ENCODE assay signal across 8 cellular contexts in the genomic region with DNA sequence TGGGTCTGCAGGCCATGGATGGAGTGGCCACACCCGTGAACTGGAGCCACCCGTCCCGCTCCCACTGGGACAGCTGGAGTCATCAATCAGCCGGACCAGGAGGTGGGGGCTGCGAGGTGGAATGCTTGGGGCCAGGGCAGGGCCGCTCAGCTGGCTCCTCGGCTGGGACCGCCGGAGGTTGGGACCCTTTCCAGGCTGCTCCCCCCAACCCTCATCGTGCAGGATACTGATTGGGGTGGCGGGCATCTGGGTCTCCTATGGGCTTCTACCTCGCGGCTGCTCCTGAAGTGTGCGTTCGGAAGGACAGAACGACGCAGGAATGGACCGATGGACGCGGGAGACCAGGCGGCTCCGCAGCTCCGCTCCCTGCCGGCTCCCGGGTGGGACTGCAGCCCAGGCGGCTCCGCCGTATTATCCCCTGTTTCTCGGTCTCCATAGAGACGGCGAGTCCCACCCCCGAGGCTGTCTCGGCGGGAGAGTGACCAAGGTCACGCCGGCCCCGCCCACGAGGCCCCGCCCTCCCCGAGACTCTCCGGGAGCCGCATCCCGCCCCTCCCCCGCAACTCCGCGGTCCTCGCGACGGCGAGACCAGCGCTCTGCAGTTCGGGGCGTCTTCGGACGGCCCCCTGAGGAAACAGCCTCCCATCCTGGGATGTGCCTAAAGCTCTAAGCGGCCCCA. TPM values are rescaled to one million over a fixed set of nuclear protein-coding genes. Genes with fewer than 3 reads are reported as not detected.
DNase-seq lines count a peak whose midpoint lies in the region; ATAC-seq and TF ChIP-seq lines count a peak whose summit lies in the region.

Gene TPPP3, minus strand, starts transcription at position 388 of the 679 bp plus-strand sequence. CDS start 2,387 bp downstream, outside the sequence.

- peak; percentile 70 for ATAC-seq in T-helper 17 cell

- H3K4me3 Mint-ChIP-seq in HFFc6 (peak within 1 kb of the TSS; percentile 5), T-helper 17 cell (peak within 1 kb of the TSS; percentile 92)

- no peaks in the 10 kb centered on the region for H3K9me3 ChIP-seq in T-helper 17 cell (ENCODE audit: control insufficient read depth, low read length, poor library complexity, severe bottlenecking)

- peak; percentile 77 for TF ChIP-seq CTCF in HFFc6 (IDR thresholded peaks at IDR 0.05)

- H3K36me3 Mint-ChIP-seq in HFFc6 (ENCODE audit: low read depth) (no peaks in the 10 kb centered on the region), T-helper 17 cell (ENCODE audit: low read depth) (peaks cover 8% of the 10 kb centered on the region)

- no peaks in the 10 kb centered on the region for H3K9me3 Mint-ChIP-seq in HFFc6

- H3K4me3 ChIP-seq in skin epidermis = peak within 1 kb of the TSS; percentile 11 to 44 (median 26)

- H3K4me1 Mint-ChIP-seq in HFFc6 (ENCODE audit: low read depth) = no peaks in the 10 kb centered on the region
- H3K4me1 Mint-ChIP-seq in T-helper 17 cell = peaks cover 11% of the 10 kb centered on the region

- peak; percentile 94 for DNase-seq in AG20443 (ENCODE audit: low spot score)
- peak; percentile 62 for DNase-seq in HFFc6
- peak in 1 of 3 donors; percentile 19 for DNase-seq in T-helper 17 cell
- DNase-seq in dermis blood vessel endothelial cell = peak; percentile 84
- peak; percentile 75 for DNase-seq in kidney tubule cell (ENCODE audit: low spot score)
- DNase-seq in OCI-M2 (lab: John Stamatoyannopoulos, UW; ENCODE audit: unreplicated experiment) = no peak
- no peak for DNase-seq in UCSD-AML1 (lab: John Stamatoyannopoulos, UW; ENCODE audit: unreplicated experiment)

- H3K27me3 Mint-ChIP-seq in HFFc6 (ENCODE audit: insufficient read depth) (peaks cover 20% of the 10 kb centered on the region), T-helper 17 cell (peaks cover 22% of the 10 kb centered on the region)

- peak within 1 kb of the TSS in 19 of 21 experiments; percentile 6 to 88 (median 65) for H3K27ac ChIP-seq in skin epidermis

- H3K27ac Mint-ChIP-seq in HFFc6 = 0 out of 2 replicates have a peak within 1 kb of the TSS, but pooled peaks have one; percentile 26
- peak within 1 kb of the TSS; percentile 54 for H3K27ac Mint-ChIP-seq in T-helper 17 cell

RNA-seq across cellular contexts. Expression of gene TPPP3, which starts in this region (rescaled TPM):
- under 1 TPM in 2 of 6 experiments, not detected in 4; 0.21 to 0.28 TPM for total RNA-seq in HFFc6 (2021; fragmentation: NEBNext Ultra II Directional; extraction: Animal tissue kit (Norgen Biotek cat#: 25700))
- under 1 TPM; 0.29 to 0.70 TPM for total RNA-seq in T-helper 17 cell
- 0.19 TPM in 1 of 2 replicates, not detected in the other for total RNA-seq in dermis blood vessel endothelial cell

Comparison
In these comparisons a context has a peak if more than half of its experiments do, and no peak if none do; other contexts are left out.
1. Peak in DNase-seq in HFFc6; RNA of the gene not detected or under 1 TPM.
2. Peak in ATAC-seq in T-helper 17 cell; RNA of the gene not detected or under 1 TPM.
3. Peak in DNase-seq in dermis blood vessel endothelial cell; RNA of the gene not detected or under 1 TPM.
4. DNase-seq: peak in AG20443 (single experiment) and kidney tubule cell (single experiment); none in OCI-M2 (single experiment) and UCSD-AML1 (single experiment).